ENCODE assay signal across 34 cellular contexts in the genomic region with DNA sequence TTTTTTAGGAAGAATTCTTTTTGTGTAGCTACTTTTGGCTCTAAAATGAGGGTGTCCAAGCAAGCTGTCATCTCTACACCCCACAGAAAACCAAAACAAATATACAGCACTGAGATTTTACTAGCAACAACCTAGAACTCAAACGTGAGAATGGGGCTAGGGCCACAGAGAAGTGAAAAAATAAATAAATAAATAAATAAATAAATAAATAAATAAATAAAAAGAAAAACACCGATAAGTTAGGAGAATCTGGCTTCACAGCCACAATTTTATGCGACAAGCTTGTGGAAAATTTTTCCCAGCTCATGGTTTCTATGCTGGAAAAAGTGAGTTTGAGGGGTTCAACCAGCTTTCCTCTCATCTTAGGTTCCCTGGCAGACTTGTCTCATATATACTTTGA.
DNase-seq lines count a peak whose midpoint lies in the region; ATAC-seq, FAIRE-seq and TF ChIP-seq lines count a peak whose summit lies in the region.
"Had no signal": no experiment of that assay in that cellular context is flagged by ENCODE, and none has a peak within 500 bp of the region (broad histone marks: within the 10 kb centered on the region; RNA-seq: fewer than 3 reads in every experiment).

No MANE protein-coding gene starts in this region.

- H3K27ac ChIP-seq in A549: no peak overlapping the region
- no peak overlapping the region for H3K27ac ChIP-seq in HCT116 (ENCODE audit: low read depth, low read length)
- H3K27ac ChIP-seq in HEK293 (ENCODE audit: extremely low read depth, low read depth, low read length): no peak overlapping the region
- no peak overlapping the region for H3K27ac ChIP-seq in neural progenitor cell
- H3K27ac ChIP-seq: 22Rv1; BLaER1; BLaER1 treated with 17β-estradiol and CSF1 and Interleukin-3, amounts not matched to agents 10 nM and 100 nM; C4-2B had no signal

- no peaks in the 10 kb centered on the region for H3F3A ChIP-seq in neural progenitor cell (ENCODE audit: low read depth)

- peaks cover 2% of the 10 kb centered on the region for H3K27me3 Mint-ChIP-seq in neural progenitor cell (ENCODE audit: insufficient read depth, low read depth)
- H3K27me3 Mint-ChIP-seq: B cell; CD4-positive, alpha-beta memory T cell; CD4-positive, alpha-beta T cell; CD4-positive, CD25-positive, alpha-beta regulatory T cell had no signal

- H3K9me3 Mint-ChIP-seq in neural progenitor cell: no peaks in the 10 kb centered on the region

- no peak for ATAC-seq in A549
- ATAC-seq in HCT116: no peak
- no peak for ATAC-seq in GM21528 (IDR thresholded peaks at IDR 0.05; ENCODE audit: low FRiP score, unreplicated experiment)
- no peak for ATAC-seq in mucosa of descending colon
- ATAC-seq: CD8-positive, alpha-beta T cell had no signal

- H3K4me2 ChIP-seq in A549 (no peak overlapping the region), HCT116 (ENCODE audit: low read length) (no peak overlapping the region), neural progenitor cell (no peak overlapping the region)
- H3K4me2 ChIP-seq: BLaER1; BLaER1 treated with 17β-estradiol and CSF1 and Interleukin-3, amounts not matched to agents 10 nM and 100 nM had no signal

- no peak overlapping the region for H3K4me3 ChIP-seq in A549
- no peak overlapping the region for H3K4me3 ChIP-seq in HCT116 (replicated peaks in 1 of 2; ENCODE audit: low read depth in 1 of 2, low read length in 2 of 2)
- H3K4me3 ChIP-seq in HEK293 (ENCODE audit: low read depth, low read length): no peak overlapping the region
- no peak overlapping the region for H3K4me3 ChIP-seq in neural progenitor cell
- H3K4me3 ChIP-seq in mucosa of descending colon: no peak overlapping the region
- H3K4me3 ChIP-seq: BLaER1; BLaER1 treated with 17β-estradiol and CSF1 and Interleukin-3, amounts not matched to agents 10 nM and 100 nM had no signal

- WGBS in A549 (ENCODE audit: missing lambda C conversion rate): 22% methylated on average over 3 of the region's 3 CpGs

- CTCF ChIA-PET in A549 (lab: Yijun Ruan, JAX) (no interaction called here), HCT116 (lab: Charles Lee) (no interaction called here), HEK293 (lab: Yijun Ruan, JAX) (no interaction called here)

- RAD21 ChIA-PET in HCT116 (lab: Charles Lee; ENCODE audit: low non-redundant PET in 1 of 2, low total read pairs in 2 of 2, uncharacterized antibody in 2 of 2, unreplicated experiment in 2 of 2): no interaction called here

- no peak for DNase-seq in A549 (ENCODE audit: low read depth in 1 of 2, low spot score in 1 of 2)
- no peak for DNase-seq in HCT116 (ENCODE audit: low read depth, low spot score)
- no peak for DNase-seq in neural progenitor cell (ENCODE audit: low spot score)
- DNase-seq in mucosa of descending colon: no peak
- DNase-seq: 8988T; ACHN; AML-193; BE2C; C1 segment of cervical spinal cord; Caco-2; Calu3; CD4-positive, alpha-beta memory T cell; CD4-positive, alpha-beta T cell; CD4-positive, CD25-positive, alpha-beta regulatory T cell; CD8-positive, alpha-beta memory T cell; CD8-positive, alpha-beta T cell; COR-L47; DMS 273 treated with DMSO at 0.1 percent for 48 hours; DMS153; DMS53; DMS79; DMS79 treated with DMSO at 0.1 percent for 48 hours; DND-41; EL had no signal

- H3K4me1 ChIP-seq in A549: no peaks in the 10 kb centered on the region
- H3K4me1 ChIP-seq in HCT116 (ENCODE audit: control insufficient read depth in 1 of 2, insufficient read depth in 2 of 2, low read length in 2 of 2): no peaks in the 10 kb centered on the region
- no peaks in the 10 kb centered on the region for H3K4me1 ChIP-seq in HEK293 (ENCODE audit: control insufficient read depth, insufficient read depth, low read length)
- H3K4me1 ChIP-seq in neural progenitor cell: no peaks in the 10 kb centered on the region
- no peaks in the 10 kb centered on the region for H3K4me1 ChIP-seq in mucosa of descending colon (ENCODE audit: low read depth)
- H3K4me1 ChIP-seq: BE2C; BLaER1; BLaER1 treated with 17β-estradiol and CSF1 and Interleukin-3, amounts not matched to agents 10 nM and 100 nM; Caco-2 had no signal

- H3K4me1 Mint-ChIP-seq in neural progenitor cell: no peaks in the 10 kb centered on the region
- H3K4me1 Mint-ChIP-seq: B cell; CD14-positive monocyte; CD4-positive, alpha-beta memory T cell; CD4-positive, CD25-positive, alpha-beta regulatory T cell; CD8-positive, alpha-beta memory T cell had no signal

- no peak for TF ChIP-seq CTCF in A549 (IDR thresholded peaks at IDR 0.05)
- TF ChIP-seq CTCF in HCT116 (IDR thresholded peaks at IDR 0.05 in 2 of 3, conservative IDR thresholded peaks at IDR 0.05 in 1 of 3; ENCODE audit: borderline replicate concordance in 1 of 3, insufficient read depth in 1 of 3, low read depth in 2 of 3, low read length in 2 of 3): no peak
- no peak for TF ChIP-seq CTCF in HEK293 (tag by site-specific recombination; IDR thresholded peaks at IDR 0.05)
- TF ChIP-seq CTCF in neural progenitor cell (IDR thresholded peaks at IDR 0.05): no peak
- TF ChIP-seq CTCF in mucosa of descending colon (IDR thresholded peaks at IDR 0.05): no peak

- H3K27ac Mint-ChIP-seq in neural progenitor cell: no peak overlapping the region
- H3K27ac Mint-ChIP-seq: B cell; CD14-positive monocyte; CD4-positive, alpha-beta memory T cell; CD4-positive, alpha-beta T cell; CD4-positive, CD25-positive, alpha-beta regulatory T cell; CD8-positive, alpha-beta memory T cell; CD8-positive, alpha-beta T cell had no signal

- no peak for FAIRE-seq in A549 (lab: Jason Lieb, UNC)
- FAIRE-seq: A204.1, D721Med had no signal

- BruUV-seq in HCT116 (replicated peaks; lab: Mats Ljungman, UMichigan): no TSS peak

- POLR2A ChIA-PET in A549 (lab: Yijun Ruan, JAX): no interaction called here
- POLR2A ChIA-PET in HCT116 (lab: Charles Lee): no interaction called here
- POLR2A ChIA-PET in HEK293 (lab: Yijun Ruan, JAX): no interaction called here

- H3K27me3 ChIP-seq in HCT116 (ENCODE audit: insufficient read depth, low read length) (no peaks in the 10 kb centered on the region), neural progenitor cell (no peaks in the 10 kb centered on the region)
- H3K27me3 ChIP-seq: BE2C; BLaER1; BLaER1 treated with 17β-estradiol and CSF1 and Interleukin-3, amounts not matched to agents 10 nM and 100 nM had no signal

- H2AFZ ChIP-seq in HCT116 (ENCODE audit: low read depth, low read length, poor library complexity, severe bottlenecking): peak overlapping the region; percentile 41
- H2AFZ ChIP-seq in neural progenitor cell (replicated peaks): no peak overlapping the region

- H3K9ac ChIP-seq in HCT116 (ENCODE audit: low read length) (no peak overlapping the region), neural progenitor cell (no peak overlapping the region)
- H3K9ac ChIP-seq: BLaER1; BLaER1 treated with 17β-estradiol and CSF1 and Interleukin-3, amounts not matched to agents 10 nM and 100 nM had no signal

- no peaks in the 10 kb centered on the region for H3K9me2 ChIP-seq in HCT116 (ENCODE audit: insufficient read depth)

- H3K9me3 ChIP-seq in A549 (no peaks in the 10 kb centered on the region), HCT116 (ENCODE audit: control insufficient read depth in 1 of 2, insufficient read depth in 1 of 2, low read depth in 1 of 2, low read length in 2 of 2) (no peaks in the 10 kb centered on the region), HEK293 (ENCODE audit: control insufficient read depth, insufficient read depth, low read depth, low read length) (no peaks in the 10 kb centered on the region), neural progenitor cell (ENCODE audit: low read depth) (no peaks in the 10 kb centered on the region), mucosa of descending colon (no peaks in the 10 kb centered on the region)
- H3K9me3 ChIP-seq: BE2C; BLaER1; BLaER1 treated with 17β-estradiol and CSF1 and Interleukin-3, amounts not matched to agents 10 nM and 100 nM; Caco-2 had no signal

- H3K4me3 Mint-ChIP-seq in neural progenitor cell: no peak overlapping the region
- H3K4me3 Mint-ChIP-seq: B cell; CD14-positive monocyte; CD4-positive, alpha-beta memory T cell; CD4-positive, alpha-beta T cell; CD8-positive, alpha-beta memory T cell; CD8-positive, alpha-beta T cell had no signal

- no peaks in the 10 kb centered on the region for H3K79me2 ChIP-seq in HCT116 (ENCODE audit: insufficient read depth, low read length)
- no peaks in the 10 kb centered on the region for H3K79me2 ChIP-seq in neural progenitor cell (ENCODE audit: low read depth)

- no peaks in the 10 kb centered on the region for H3K36me3 Mint-ChIP-seq in neural progenitor cell
- H3K36me3 Mint-ChIP-seq: CD14-positive monocyte; CD4-positive, alpha-beta memory T cell; CD4-positive, CD25-positive, alpha-beta regulatory T cell; CD8-positive, alpha-beta memory T cell; CD8-positive, alpha-beta T cell had no signal

- no peak for TF ChIP-seq EP300 in A549 (IDR thresholded peaks at IDR 0.05)

- TF ChIP-seq POLR2A in A549 (IDR thresholded peaks at IDR 0.05; ENCODE audit: low read length) (no peak), HCT116 (IDR thresholded peaks at IDR 0.05; ENCODE audit: borderline replicate concordance, extremely low read depth, insufficient read depth, insufficient read length) (no peak)

- H4K20me1 ChIP-seq in HCT116 (ENCODE audit: insufficient read depth) (no peaks in the 10 kb centered on the region), neural progenitor cell (ENCODE audit: low read depth) (no peaks in the 10 kb centered on the region)
- H4K20me1 ChIP-seq: BLaER1; BLaER1 treated with 17β-estradiol and CSF1 and Interleukin-3, amounts not matched to agents 10 nM and 100 nM had no signal

- intact Hi-C loops in HCT116 (cut with micrococcal nuclease) (no loop called here), mucosa of descending colon (cut with DNase I, micrococcal nuclease) (no loop called here)

- TF ChIP-seq RAD21 in A549 (conservative IDR thresholded peaks at IDR 0.05 in 1 of 2, IDR thresholded peaks at IDR 0.05 in 1 of 2) (no peak), HCT116 (IDR thresholded peaks at IDR 0.05; ENCODE audit: low read depth) (no peak)

- H3K36me3 ChIP-seq in HCT116 (ENCODE audit: control insufficient read depth in 1 of 2, insufficient read depth in 2 of 2, low read length in 2 of 2) (no peaks in the 10 kb centered on the region), HEK293 (ENCODE audit: control insufficient read depth in 2 of 2, insufficient read depth in 1 of 2, low read length in 2 of 2) (no peaks in the 10 kb centered on the region), neural progenitor cell (no peaks in the 10 kb centered on the region), mucosa of descending colon (ENCODE audit: low read depth) (no peaks in the 10 kb centered on the region)
- H3K36me3 ChIP-seq: BE2C; BLaER1; BLaER1 treated with 17β-estradiol and CSF1 and Interleukin-3, amounts not matched to agents 10 nM and 100 nM had no signal

TF ChIP-seq in A549, 52 proteins besides CTCF, POLR2A, EP300 and RAD21:
- TF ChIP-seq ZC3H11A (IDR thresholded peaks at IDR 0.05) (peak; percentile 34), FOSB (CRISPR knock-in tag; IDR thresholded peaks at IDR 0.05) (no peak)

TF ChIP-seq in HCT116, 20 proteins besides CTCF, POLR2A, EP300 and RAD21 (continues in another document):
- TF ChIP-seq FOSL1 (IDR thresholded peaks at IDR 0.05; ENCODE audit: low read depth) (no peak), CEBPB (IDR thresholded peaks at IDR 0.05; ENCODE audit: low read depth) (no peak), EZH2 (IDR thresholded peaks at IDR 0.05) (no peak)

TF ChIP-seq in HEK293, 187 proteins besides CTCF, POLR2A, EP300 and RAD21 (continues in another document):
- TF ChIP-seq ZBTB8A (tag by site-specific recombination; IDR thresholded peaks at IDR 0.05): peak; percentile 39; the same call in 1 of the 2 replicates

Comparison
In these comparisons a context has a peak if more than half of its experiments do, and no peak if none do; other contexts are left out.
1. Of the 5 proteins assayed by ChIP-seq in both HEK293 and A549: peak only in HEK293: REST; only in A549: none; in both: none; in neither: 4.